In genomic region chr9:128687453-128687852, GRCh38 we compare ENCODE assay signal across 1 cellular context.
TF ChIP-seq lines count a peak whose summit lies in the region.

No MANE protein-coding gene starts in this region.

TF ChIP-seq in WTC11, 78 proteins besides CTCF, POLR2A, EP300 and RAD21 (continued from another document):
- TF ChIP-seq HMGXB4 (CRISPR knock-in tag; IDR thresholded peaks at IDR 0.05) (no peak), ETV6 (CRISPR knock-in tag; IDR thresholded peaks at IDR 0.05) (no peak), ESRRA (CRISPR knock-in tag; IDR thresholded peaks at IDR 0.05; ENCODE audit: borderline replicate concordance) (no peak), SP1 (CRISPR knock-in tag; conservative IDR thresholded peaks at IDR 0.05) (no peak)
